Comparison of ENCODE assay signal across 8 cellular contexts in genomic region chr11:93196816-93197382, GRCh38. TPM values are rescaled to one million over a fixed set of nuclear protein-coding genes. Genes with fewer than 3 reads are reported as not detected.
DNase-seq lines count a peak whose midpoint lies in the region; ATAC-seq and TF ChIP-seq lines count a peak whose summit lies in the region.

No MANE protein-coding gene starts in this region.

- peak; percentile 15 for ATAC-seq in GM18499 (IDR thresholded peaks at IDR 0.05; ENCODE audit: insufficient read depth, unreplicated experiment)
- ATAC-seq in HG02943 (IDR thresholded peaks at IDR 0.05; ENCODE audit: low read depth, unreplicated experiment) = peak; percentile 15

- peak; percentile 59 for TF ChIP-seq CTCF in AG10803 (conservative IDR thresholded peaks at IDR 0.05; ENCODE audit: low read length)
- TF ChIP-seq CTCF in fibroblast of villous mesenchyme (IDR thresholded peaks at IDR 0.05; ENCODE audit: insufficient read depth, low read depth, low read length) = peak; percentile 56
- TF ChIP-seq CTCF in sigmoid colon (IDR thresholded peaks at IDR 0.05) = peak in 1 of 4 experiments; percentile 34

- H3K27me3 ChIP-seq in sigmoid colon = no peaks in the 10 kb centered on the region

- peaks cover 0 to 12% (median 6%) of the 10 kb centered on the region in 4 donors for H3K4me1 ChIP-seq in sigmoid colon

- H3K9ac ChIP-seq in SK-N-MC (ENCODE audit: insufficient read length) = peak overlapping the region; percentile 91

- TF ChIP-seq POLR2A in sigmoid colon (IDR thresholded peaks at IDR 0.05) = no peak

- H3K36me3 ChIP-seq in SK-N-MC (ENCODE audit: insufficient read depth, low read length) (no peaks in the 10 kb centered on the region), sigmoid colon (no peaks in the 10 kb centered on the region)

- no peak for TF ChIP-seq EP300 in sigmoid colon (IDR thresholded peaks at IDR 0.05)

- H3K9me3 ChIP-seq in SK-N-MC (ENCODE audit: low read depth, low read length) (no peaks in the 10 kb centered on the region; the same call in 1 of the 2 replicates), sigmoid colon (no peaks in the 10 kb centered on the region)

- H3K27ac ChIP-seq in SK-N-MC = peak overlapping the region; percentile 39; the same call in 1 of the 2 replicates
- H3K27ac ChIP-seq in sigmoid colon = peak overlapping the region; percentile 83 to 99 (median 93)

- DNase-seq in AG10803 (ENCODE audit: low read depth) (peak; percentile 24), SK-N-MC (ENCODE audit: low read depth, low spot score) (no peak), fibroblast of villous mesenchyme (ENCODE audit: low read depth) (no peak), sigmoid colon (no peak), RPMI8226 (no peak), NCI-H146 treated with DMSO at 0.1 percent for 48 hours (lab: John Stamatoyannopoulos, UW; ENCODE audit: unreplicated experiment) (no peak)

- H3K4me3 ChIP-seq in AG10803 (ENCODE audit: low read length) (peak overlapping the region; percentile 80), SK-N-MC (peak overlapping the region; percentile 95), fibroblast of villous mesenchyme (ENCODE audit: low read depth, low read length) (peak overlapping the region; percentile 83), sigmoid colon (peak overlapping the region; percentile 52 to 98 (median 67))

- intact Hi-C loops in sigmoid colon (cut with DNase I) = loop anchor here (5.0 kb wide), 1 partner anchor 545 kb away; the partner anchor contains the start of genes C11orf54 and TAF1D

- WGBS in sigmoid colon, 2 donors = 3 to 9% methylated on average over 13 of the region's 13 CpGs

RNA-seq across cellular contexts. Expression of gene SLC36A4, which starts 0.9 kb away (rescaled TPM):
- total RNA-seq in fibroblast of villous mesenchyme (11.9 and 13.4 TPM in 2 replicates), sigmoid colon (10 to 100 TPM; 14.6 to 17.7 (median 16.4) TPM)
- 1 to 10 TPM; 4.2 to 5.0 (median 4.4) TPM for polyA plus RNA-seq in sigmoid colon
